Comparison of ENCODE assay signal across 8 cellular contexts in genomic region chr7:156759143-156759542, GRCh38.
"Had no signal": no experiment of that assay in that cellular context is flagged by ENCODE, and none has a peak within 500 bp of the region (broad histone marks: within the 10 kb centered on the region; RNA-seq: fewer than 3 reads in every experiment).

No MANE protein-coding gene starts in this region.

- H3K4me3 ChIP-seq: GM23248, HAP-1 had no signal

- ATAC-seq: HCT116 had no signal

- H3K4me1 ChIP-seq: HAP-1 had no signal

- H3K4me3 Mint-ChIP-seq: HFFc6, IgD-negative memory B cell had no signal

- H3K27ac ChIP-seq: GM23248 had no signal

- H3K27me3 Mint-ChIP-seq: IgD-negative memory B cell had no signal

- H3K27ac Mint-ChIP-seq: HFFc6, IgD-negative memory B cell had no signal

- FAIRE-seq: HTR-8/SVneo had no signal

- H3K9me3 ChIP-seq: HAP-1 had no signal

- H3K9me3 Mint-ChIP-seq: HFFc6 had no signal

- DNase-seq: GM23248, GOT3, H7, HFFc6 had no signal
